Comparison of ENCODE assay signal across 9 cellular contexts in the genomic region with DNA sequence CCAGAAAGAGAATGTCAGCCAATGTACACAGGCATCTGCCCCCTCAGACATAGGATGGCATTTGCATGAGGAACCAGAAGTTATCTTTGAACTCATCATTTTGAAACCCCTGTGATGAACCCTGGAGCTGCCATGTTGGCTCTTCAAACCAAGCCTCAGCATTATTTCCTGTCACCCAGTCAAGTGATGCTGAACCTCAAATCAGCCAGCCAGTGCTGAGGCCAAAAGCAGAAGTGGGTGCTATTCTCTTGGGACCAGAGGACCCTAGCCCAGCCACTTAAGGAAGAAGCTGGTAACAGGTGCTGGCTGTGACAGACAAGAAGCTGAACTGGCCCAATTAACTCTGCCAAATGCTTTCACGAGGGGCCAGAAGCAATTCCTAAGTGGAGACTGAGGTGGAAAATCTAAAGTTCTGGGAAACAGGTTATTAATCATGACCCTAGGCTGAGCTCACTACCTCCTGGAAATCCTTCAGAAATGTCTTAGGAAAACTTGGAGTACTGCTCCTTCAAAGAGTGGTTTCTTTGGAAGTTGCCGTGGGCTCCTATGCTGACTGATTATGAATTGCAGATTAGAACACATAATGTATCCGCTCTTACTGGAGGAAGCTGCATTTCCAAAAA. TPM values are rescaled to one million over a fixed set of nuclear protein-coding genes. Genes with fewer than 3 reads are reported as not detected.
DNase-seq lines count a peak whose midpoint lies in the region; ATAC-seq and TF ChIP-seq lines count a peak whose summit lies in the region.
"Had no signal": no experiment of that assay in that cellular context is flagged by ENCODE, and none has a peak within 500 bp of the region (broad histone marks: within the 10 kb centered on the region; RNA-seq: fewer than 3 reads in every experiment).

No MANE protein-coding gene starts in this region.

- ATAC-seq in GM18505 (IDR thresholded peaks at IDR 0.05; ENCODE audit: unreplicated experiment) (no peak), GM21423 (IDR thresholded peaks at IDR 0.05; ENCODE audit: unreplicated experiment) (peak; percentile 66), HG03558 (IDR thresholded peaks at IDR 0.05; ENCODE audit: extremely low read depth, unreplicated experiment) (peak; percentile 35), lower lobe of right lung (peak in 1 of 2 donors; percentile 33)

- TF ChIP-seq POLR2A in GM18505 (IDR thresholded peaks at IDR 0.05; ENCODE audit: borderline replicate concordance, extremely low read depth, insufficient read depth, insufficient read length) = peak; percentile 51

- H3K4me3 ChIP-seq in lower lobe of right lung = peak overlapping the region; percentile 17

- H3K9me3 ChIP-seq in lower lobe of right lung = no peaks in the 10 kb centered on the region

- DNase-seq in lower lobe of right lung (no peak), NCI-H2107 treated with DMSO at 0.1 percent for 48 hours (lab: John Stamatoyannopoulos, UW; ENCODE audit: unreplicated experiment) (no peak), DMS 273 (lab: John Stamatoyannopoulos, UW; ENCODE audit: unreplicated experiment) (no peak), DMS153 (lab: John Stamatoyannopoulos, UW) (no peak), RWPE1 (ENCODE audit: low spot score) (no peak)
- DNase-seq: stimulated activated CD4-positive, alpha-beta T cell treated with anti-CD3 and anti-CD28 coated beads, Interleukin-4, amount 100 ng/mL, for 24 hours had no signal

- H3K4me1 ChIP-seq in lower lobe of right lung = peaks cover 39% of the 10 kb centered on the region

- intact Hi-C loops in lower lobe of right lung (cut with DNase I) = loop anchor here (10.0 kb wide), 1 partner anchor 62 kb away; the partner anchor contains the start of gene SERINC3

- POLR2A ChIA-PET in RWPE1 (lab: Yijun Ruan, JAX; ENCODE audit: low non-redundant PET) = interaction anchor here (0.9 kb wide), 1 partner anchor 8 kb away, joined by 3 read pairs; no protein-coding TSS in a partner anchor

- CTCF ChIA-PET in RWPE1 (lab: Yijun Ruan, JAX) = interaction anchor here (0.5 to 0.9 kb wide), 2 partner anchors 23 to 374 kb away, joined by 5 to 6 read pairs; no protein-coding TSS in a partner anchor

- H3K27ac ChIP-seq in lower lobe of right lung (peak overlapping the region; percentile 27), RWPE1 (no peak overlapping the region)

- peaks cover 18% of the 10 kb centered on the region for H3K36me3 ChIP-seq in lower lobe of right lung

- no peaks in the 10 kb centered on the region for H3K27me3 ChIP-seq in lower lobe of right lung (ENCODE audit: low read depth)

- TF ChIP-seq CTCF in lower lobe of right lung (IDR thresholded peaks at IDR 0.05) (no peak), RWPE1 (conservative IDR thresholded peaks at IDR 0.05; ENCODE audit: low read depth) (no peak)

RNA-seq across cellular contexts. Expression of gene PKIG, which starts 4.0 kb away (rescaled TPM):
- 61.6 TPM for total RNA-seq in lower lobe of right lung
